ENCODE assay signal across 7 cellular contexts in the genomic region with DNA sequence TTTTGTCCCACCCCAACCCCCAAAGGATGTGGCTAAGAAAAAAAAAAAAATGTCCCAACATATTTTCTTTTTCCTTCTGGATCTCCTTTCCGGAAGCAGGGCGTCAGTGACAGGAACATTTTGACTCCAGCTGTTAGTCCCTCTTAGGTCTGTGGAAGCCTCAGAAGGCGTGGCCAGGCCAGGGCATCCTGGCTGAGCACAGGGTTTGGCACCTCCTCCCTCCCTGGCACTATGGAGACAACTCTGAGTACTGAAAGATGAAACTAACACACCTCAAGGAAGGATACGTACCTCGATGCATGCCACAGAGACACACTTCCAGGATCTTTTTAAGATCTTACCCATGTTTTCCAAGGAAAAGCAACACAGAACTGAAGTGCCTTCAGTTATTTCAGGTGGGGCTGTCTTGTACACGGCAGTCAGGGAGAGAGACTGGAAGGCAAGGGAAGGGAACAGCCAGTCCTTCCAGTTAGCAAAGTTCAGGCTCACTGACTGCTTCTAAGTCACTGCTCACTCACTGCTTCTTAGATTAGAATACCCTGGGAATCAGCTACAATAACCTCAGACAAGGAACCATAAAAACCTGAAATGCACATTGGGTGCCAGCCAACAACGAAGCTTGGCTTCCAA.
A peak's percentile ranks its signal among the peaks of the same experiment; 100 is the strongest.
DNase-seq lines count a peak whose midpoint lies in the region; ATAC-seq and TF ChIP-seq lines count a peak whose summit lies in the region.
"Not testable (repeated sequence)": the region's sequence is repeated elsewhere in the genome, so short reads cannot be mapped to it uniquely, and the experiment has no call there.

No MANE protein-coding gene starts in this region.

- not testable (repeated sequence) for H3K4me3 Mint-ChIP-seq in GM23338

- TF ChIP-seq CTCF in GM23338 (conservative IDR thresholded peaks at IDR 0.05; ENCODE audit: low read depth in 2 of 2); MM.1S (IDR thresholded peaks at IDR 0.05; ENCODE audit: low read length); RWPE2 (IDR thresholded peaks at IDR 0.05; ENCODE audit: poor library complexity, severe bottlenecking); mucosa of descending colon (IDR thresholded peaks at IDR 0.05); thyroid gland (IDR thresholded peaks at IDR 0.05): not testable (repeated sequence)

- H3K9me2 ChIP-seq in GM23338 (ENCODE audit: insufficient read depth); MM.1S (replicated peaks; ENCODE audit: insufficient read depth, low read length): not testable (repeated sequence)

- not testable (repeated sequence) for H3K27ac ChIP-seq in GM23338 (ENCODE audit: low read depth); RWPE2 (ENCODE audit: poor library complexity, severe bottlenecking)
- H3K27ac ChIP-seq in MM.1S (ENCODE audit: low read length) (peak overlapping the region; percentile 95), thyroid gland (peak overlapping the region in 2 of 3 donors; percentile 36 to 70)

- H2AFZ ChIP-seq in GM23338 = not testable (repeated sequence)
- H2AFZ ChIP-seq in MM.1S (ENCODE audit: low read length) = peak overlapping the region; percentile 51; the same call in 1 of the 2 replicates

- peak overlapping the region; percentile 67 for H3K9ac ChIP-seq in MM.1S (ENCODE audit: low read length)

- H3K4me1 Mint-ChIP-seq in GM23338 = not testable (repeated sequence)

- not testable (repeated sequence) for TF ChIP-seq POLR2A in thyroid gland (IDR thresholded peaks at IDR 0.05)

- H3K36me3 Mint-ChIP-seq in GM23338 (ENCODE audit: low read depth) = not testable (repeated sequence)

- not testable (repeated sequence) for DNase-seq in GM23338 (ENCODE audit: low spot score); RWPE2 (ENCODE audit: low spot score); thyroid gland
- DNase-seq in MM.1S (peak; percentile 36), astrocyte of the hippocampus (ENCODE audit: low read depth, low spot score) (peak; percentile 0), mucosa of descending colon (peak in 2 of 3 donors; percentile 34 to 80)

- peak; percentile 45 for ATAC-seq in GM23338
- peak; percentile 37 for ATAC-seq in RWPE2 (ENCODE audit: low read depth)
- ATAC-seq in esophagus mucosa = peak; percentile 81
- peak; percentile 76 for ATAC-seq in mucosa of descending colon

- H3K27me3 Mint-ChIP-seq in GM23338 (ENCODE audit: insufficient read depth, low read depth, poor library complexity) = not testable (repeated sequence)

- H3K4me2 ChIP-seq in GM23338 = not testable (repeated sequence)
- peak overlapping the region; percentile 73 for H3K4me2 ChIP-seq in MM.1S (ENCODE audit: low read depth, low read length)

- H3K4me3 ChIP-seq in GM23338; RWPE2 (ENCODE audit: severe bottlenecking); mucosa of descending colon; thyroid gland (replicated peaks in 1 of 3): not testable (repeated sequence)
- H3K4me3 ChIP-seq in MM.1S (ENCODE audit: low read length) = peak overlapping the region; percentile 47

- not testable (repeated sequence) for H3K9me3 ChIP-seq in MM.1S (replicated peaks; ENCODE audit: insufficient read depth, low read length); RWPE2 (ENCODE audit: severe bottlenecking); mucosa of descending colon; thyroid gland

- H3K27ac Mint-ChIP-seq in GM23338 = not testable (repeated sequence)

- intact Hi-C loops in mucosa of descending colon (cut with DNase I, micrococcal nuclease); thyroid gland (cut with DNase I): not testable (repeated sequence)

- not testable (repeated sequence) for H3K4me1 ChIP-seq in GM23338 (ENCODE audit: insufficient read depth); RWPE2 (ENCODE audit: insufficient read depth, poor library complexity, severe bottlenecking); mucosa of descending colon (ENCODE audit: low read depth)
- H3K4me1 ChIP-seq in MM.1S (ENCODE audit: low read length) = peaks cover 30% of the 10 kb centered on the region
- H3K4me1 ChIP-seq in thyroid gland = peaks cover 0 to 16% of the 10 kb centered on the region in 2 donors

- not testable (repeated sequence) for H4K20me1 ChIP-seq in GM23338 (replicated peaks; ENCODE audit: insufficient read depth); MM.1S (ENCODE audit: insufficient read depth, low read length)

- not testable (repeated sequence) for H3K36me3 ChIP-seq in GM23338 (ENCODE audit: insufficient read depth); MM.1S (replicated peaks; ENCODE audit: insufficient read depth, low read length); RWPE2 (ENCODE audit: low read depth); mucosa of descending colon (ENCODE audit: low read depth); thyroid gland

- not testable (repeated sequence) for H3K79me2 ChIP-seq in GM23338 (replicated peaks; ENCODE audit: insufficient read depth); MM.1S (ENCODE audit: low read length)

- 37 to 39% methylated on average over 7 of the region's 7 CpGs for WGBS in thyroid gland, 2 donors

- H3F3A ChIP-seq in GM23338 (replicated peaks; ENCODE audit: low read depth) = not testable (repeated sequence)
- H3F3A ChIP-seq in MM.1S (ENCODE audit: insufficient read depth, low read length) = peaks cover 11% of the 10 kb centered on the region

- H3K9me3 Mint-ChIP-seq in GM23338 = peaks cover 80% of the 10 kb centered on the region

- H3K27me3 ChIP-seq in GM23338 (ENCODE audit: insufficient read depth); MM.1S (replicated peaks; ENCODE audit: insufficient read depth, low read length); RWPE2 (ENCODE audit: insufficient read depth, poor library complexity, severe bottlenecking); thyroid gland: not testable (repeated sequence)
